In genomic region chr5:143516249-143516648, GRCh38 we compare ENCODE assay signal across 27 cellular contexts.
DNase-seq lines count a peak whose midpoint lies in the region; ATAC-seq and TF ChIP-seq lines count a peak whose summit lies in the region.
"Had no signal": no experiment of that assay in that cellular context is flagged by ENCODE, and none has a peak within 500 bp of the region (broad histone marks: within the 10 kb centered on the region; RNA-seq: fewer than 3 reads in every experiment).

No MANE protein-coding gene starts in this region.

- H3K9ac ChIP-seq in OCI-LY3 (ENCODE audit: low read length), result no peak overlapping the region

- CTCF ChIA-PET in activated naive CD4-positive, alpha-beta T cell treated with anti-CD3 and anti-CD28 coated beads, Interleukin-2, amount 10 ng/mL, durations not matched to agents 7 days and 5 days (lab: Charles Lee), result no interaction called here

- ATAC-seq in GM18511 (IDR thresholded peaks at IDR 0.05; ENCODE audit: unreplicated experiment) (peak; percentile 58), HG02884 (IDR thresholded peaks at IDR 0.05; ENCODE audit: unreplicated experiment) (peak; percentile 57), sciatic nerve (peak; percentile 43), GM18868 (IDR thresholded peaks at IDR 0.05; ENCODE audit: unreplicated experiment) (no peak)
- ATAC-seq: activated CD8-positive, alpha-beta T cell treated with anti-CD3 and anti-CD28 coated beads for 36 hours; foreskin keratinocyte; natural killer cell; T-cell had no signal

- intact Hi-C loops in sciatic nerve (cut with DNase I), result no loop called here

- no peaks in the 10 kb centered on the region for H4K20me1 ChIP-seq in OCI-LY3 (ENCODE audit: insufficient read depth, low read length)

- no peak overlapping the region for H3K4me3 Mint-ChIP-seq in T-helper 2 cell treated with Interferon-gamma antibody and Interleukin-4, amounts not matched to agents 5 μg/mL and 100 μg/mL, for 36 hours
- H3K4me3 Mint-ChIP-seq in activated naive CD4-positive, alpha-beta T cell treated with anti-CD3 and anti-CD28 coated beads, Interleukin-2, amount 10 ng/mL, durations not matched to agents 7 days and 5 days, result no peak overlapping the region
- H3K4me3 Mint-ChIP-seq: activated CD8-positive, alpha-beta T cell treated with anti-CD3 and anti-CD28 coated beads for 36 hours; activated naive CD8-positive, alpha-beta T cell treated with anti-CD3 and anti-CD28 coated beads, Interleukin-2, amount 10 ng/mL, durations not matched to agents 7 days and 5 days; activated T-helper 1 cell treated with anti-CD3 and anti-CD28 coated beads, Interleukin-12 subunit alpha, Interleukin-12 subunit beta, Interleukin-2, Interleukin-4 antibody, amounts not matched to agents 30 ng/mL and 10 ng/mL and 1 ng/mL, durations not matched to agents 14 hours and 24 hours and 36 hours; memory B cell; natural killer cell; T-cell had no signal

- no peak for TF ChIP-seq CTCF in OCI-LY3 (IDR thresholded peaks at IDR 0.05; ENCODE audit: low read depth, low read length)

- peak overlapping the region; percentile 32 for H3K4me2 ChIP-seq in OCI-LY3 (ENCODE audit: low read length)

- H3K4me1 Mint-ChIP-seq in T-helper 2 cell treated with Interferon-gamma antibody and Interleukin-4, amounts not matched to agents 5 μg/mL and 100 μg/mL, for 36 hours (ENCODE audit: low read depth), result peaks cover 1% of the 10 kb centered on the region
- H3K4me1 Mint-ChIP-seq in activated naive CD4-positive, alpha-beta T cell treated with anti-CD3 and anti-CD28 coated beads, Interleukin-2, amount 10 ng/mL, durations not matched to agents 7 days and 5 days, result no peaks in the 10 kb centered on the region
- H3K4me1 Mint-ChIP-seq: activated naive CD8-positive, alpha-beta T cell treated with anti-CD3 and anti-CD28 coated beads, Interleukin-2, amount 10 ng/mL, durations not matched to agents 7 days and 5 days; memory B cell; natural killer cell; T-cell had no signal

- H3K9me3 ChIP-seq in OCI-LY3 (ENCODE audit: insufficient read depth, low read length), result no peaks in the 10 kb centered on the region
- H3K9me3 ChIP-seq: BE2C, breast epithelium, HAP-1, testis had no signal

- H2AFZ ChIP-seq in OCI-LY3 (ENCODE audit: low read depth, low read length), result no peak overlapping the region

- no peaks in the 10 kb centered on the region for H3K79me2 ChIP-seq in OCI-LY3 (ENCODE audit: low read length)

- DNase-seq in sciatic nerve (ENCODE audit: low spot score), result no peak
- no peak for DNase-seq in T-helper 2 cell treated with Interferon-gamma antibody and Interleukin-4, amounts not matched to agents 5 μg/mL and 100 μg/mL, for 36 hours (ENCODE audit: low spot score)
- no peak for DNase-seq in activated naive CD4-positive, alpha-beta T cell treated with anti-CD3 and anti-CD28 coated beads, Interleukin-2, amount 10 ng/mL, durations not matched to agents 7 days and 5 days
- no peak for DNase-seq in COLO668 (lab: John Stamatoyannopoulos, UW; ENCODE audit: unreplicated experiment)
- DNase-seq: activated CD8-positive, alpha-beta T cell treated with anti-CD3 and anti-CD28 coated beads for 36 hours; activated naive CD8-positive, alpha-beta T cell treated with anti-CD3 and anti-CD28 coated beads, Interleukin-2, amount 10 ng/mL, durations not matched to agents 7 days and 5 days; BE2C; cortex of kidney; foreskin keratinocyte; GDM1; kidney; natural killer cell; NCI-H1694 treated with DMSO at 0.1 percent for 48 hours; NCI-H345; stimulated activated CD4-positive, alpha-beta T cell treated with anti-CD3 and anti-CD28 coated beads, Interleukin-4, amount 100 ng/mL, for 1 hour; T-cell; testis had no signal

- no peaks in the 10 kb centered on the region for H3K27me3 Mint-ChIP-seq in T-helper 2 cell treated with Interferon-gamma antibody and Interleukin-4, amounts not matched to agents 5 μg/mL and 100 μg/mL, for 36 hours (ENCODE audit: low read depth)
- H3K27me3 Mint-ChIP-seq in activated naive CD4-positive, alpha-beta T cell treated with anti-CD3 and anti-CD28 coated beads, Interleukin-2, amount 10 ng/mL, durations not matched to agents 7 days and 5 days, result no peaks in the 10 kb centered on the region
- H3K27me3 Mint-ChIP-seq: activated CD8-positive, alpha-beta T cell treated with anti-CD3 and anti-CD28 coated beads for 36 hours; memory B cell had no signal

- H3K36me3 Mint-ChIP-seq in T-helper 2 cell treated with Interferon-gamma antibody and Interleukin-4, amounts not matched to agents 5 μg/mL and 100 μg/mL, for 36 hours (ENCODE audit: low read depth), result no peaks in the 10 kb centered on the region
- H3K36me3 Mint-ChIP-seq in activated naive CD4-positive, alpha-beta T cell treated with anti-CD3 and anti-CD28 coated beads, Interleukin-2, amount 10 ng/mL, durations not matched to agents 7 days and 5 days, result no peaks in the 10 kb centered on the region
- H3K36me3 Mint-ChIP-seq: activated naive CD8-positive, alpha-beta T cell treated with anti-CD3 and anti-CD28 coated beads, Interleukin-2, amount 10 ng/mL, durations not matched to agents 7 days and 5 days; memory B cell; natural killer cell; T-cell had no signal

- H3K36me3 ChIP-seq in OCI-LY3 (replicated peaks; ENCODE audit: low read depth, low read length), result no peaks in the 10 kb centered on the region
- H3K36me3 ChIP-seq: BE2C, breast epithelium, HAP-1 had no signal

- H3K27ac Mint-ChIP-seq in T-helper 2 cell treated with Interferon-gamma antibody and Interleukin-4, amounts not matched to agents 5 μg/mL and 100 μg/mL, for 36 hours, result no peak overlapping the region
- no peak overlapping the region for H3K27ac Mint-ChIP-seq in activated naive CD4-positive, alpha-beta T cell treated with anti-CD3 and anti-CD28 coated beads, Interleukin-2, amount 10 ng/mL, durations not matched to agents 7 days and 5 days
- H3K27ac Mint-ChIP-seq: activated CD8-positive, alpha-beta T cell treated with anti-CD3 and anti-CD28 coated beads for 36 hours; activated naive CD8-positive, alpha-beta T cell treated with anti-CD3 and anti-CD28 coated beads, Interleukin-2, amount 10 ng/mL, durations not matched to agents 7 days and 5 days; activated T-helper 1 cell treated with anti-CD3 and anti-CD28 coated beads, Interleukin-12 subunit alpha, Interleukin-12 subunit beta, Interleukin-2, Interleukin-4 antibody, amounts not matched to agents 30 ng/mL and 10 ng/mL and 1 ng/mL, durations not matched to agents 14 hours and 24 hours and 36 hours; memory B cell; natural killer cell; T-cell had no signal

- no peak overlapping the region for H3K4me3 ChIP-seq in OCI-LY3 (ENCODE audit: low read length)
- H3K4me3 ChIP-seq: breast epithelium, HAP-1, skin epidermis, testis had no signal

- peaks cover 4% of the 10 kb centered on the region for H3K9me3 Mint-ChIP-seq in T-helper 2 cell treated with Interferon-gamma antibody and Interleukin-4, amounts not matched to agents 5 μg/mL and 100 μg/mL, for 36 hours
- H3K9me3 Mint-ChIP-seq in activated naive CD4-positive, alpha-beta T cell treated with anti-CD3 and anti-CD28 coated beads, Interleukin-2, amount 10 ng/mL, durations not matched to agents 7 days and 5 days, result no peaks in the 10 kb centered on the region
- H3K9me3 Mint-ChIP-seq: activated CD8-positive, alpha-beta T cell treated with anti-CD3 and anti-CD28 coated beads for 36 hours; natural killer cell had no signal

- peaks cover 22% of the 10 kb centered on the region for H3K4me1 ChIP-seq in OCI-LY3 (ENCODE audit: low read length)
- H3K4me1 ChIP-seq: BE2C, breast epithelium, foreskin keratinocyte, HAP-1, testis had no signal

- peak overlapping the region; percentile 23; the same call in 1 of the 2 replicates for H3K27ac ChIP-seq in OCI-LY3 (ENCODE audit: low read length)
- H3K27ac ChIP-seq: breast epithelium, foreskin keratinocyte, testis, VCaP had no signal

- H3K27me3 ChIP-seq in OCI-LY3 (ENCODE audit: low read depth, low read length), result no peaks in the 10 kb centered on the region
- H3K27me3 ChIP-seq: BE2C, breast epithelium, foreskin keratinocyte, testis had no signal
